Comparison of ENCODE assay signal across 29 cellular contexts in genomic region chr1:211522804-211523203, GRCh38. TPM values are rescaled to one million over a fixed set of nuclear protein-coding genes. Genes with fewer than 3 reads are reported as not detected.
"Had no signal": no experiment of that assay in that cellular context is flagged by ENCODE, and none has a peak within 500 bp of the region (broad histone marks: within the 10 kb centered on the region; RNA-seq: fewer than 3 reads in every experiment).

No MANE protein-coding gene starts in this region.

- H3K36me3 ChIP-seq: colonic mucosa, gastroesophageal sphincter, heart left ventricle, neural progenitor cell, right atrium auricular region, sigmoid colon, stomach, tibial artery had no signal

- H2AFZ ChIP-seq: hepatocyte, neural progenitor cell, parathyroid adenoma had no signal

- FAIRE-seq: kidney, urothelium cell line had no signal

- H3K9ac ChIP-seq: neural progenitor cell, parathyroid adenoma had no signal

- H3K4me1 ChIP-seq: colonic mucosa, gastroesophageal sphincter, neural progenitor cell, parathyroid adenoma, right atrium auricular region, sigmoid colon, stomach had no signal

- H3K4me2 ChIP-seq: hepatocyte, neural progenitor cell had no signal

- H3K9me3 ChIP-seq: colonic mucosa, gastroesophageal sphincter, heart left ventricle, right atrium auricular region, sigmoid colon, stomach, tibial artery had no signal

- H3K79me2 ChIP-seq: hepatocyte, parathyroid adenoma had no signal

- H3K4me3 ChIP-seq: colonic mucosa, gastroesophageal sphincter, heart left ventricle, hepatocyte, neural progenitor cell, right atrium auricular region, sigmoid colon, stomach, tibial artery had no signal

- DNase-seq: colonic mucosa; effector CD8-positive, alpha-beta T cell; endodermal cell; foreskin fibroblast; heart left ventricle; kidney; mesenchymal stem cell; midbrain; naive thymus-derived CD4-positive, alpha-beta T cell; sigmoid colon; stimulated activated CD4-positive, alpha-beta T cell treated with anti-CD3 and anti-CD28 coated beads, Interleukin-2, amount 100 ng/mL, for 24 hours; stimulated activated CD4-positive, alpha-beta T cell treated with anti-CD3 and anti-CD28 coated beads, Interleukin-4, amount 100 ng/mL, for 24 hours; stimulated activated naive CD4-positive, alpha-beta T cell treated with Interleukin-2 at 50 U/mL for 16 hours; stomach; tibial artery had no signal

- H3K27ac ChIP-seq: colonic mucosa, epithelial cell of prostate, gastroesophageal sphincter, heart left ventricle, hepatocyte, neural progenitor cell, parathyroid adenoma, right atrium auricular region, sigmoid colon, stomach, tibial artery had no signal

- H3K27me3 ChIP-seq: colonic mucosa, gastroesophageal sphincter, heart left ventricle, hepatocyte, neural progenitor cell, right atrium auricular region, sigmoid colon, stomach, tibial artery had no signal

- ATAC-seq: esophagus mucosa; gastroesophageal sphincter; heart left ventricle; left lobe of liver; naive thymus-derived CD4-positive, alpha-beta T cell; stimulated activated effector memory CD8-positive, alpha-beta T cell treated with anti-CD3 and anti-CD28 coated beads, Interleukin-12 subunit alpha, Interleukin-12 subunit beta, amount 100 ng/mL, for 72 hours had no signal

RNA-seq across cellular contexts. Expression of gene RD3, which starts 30.8 kb away (rescaled TPM):
- total RNA-seq: esophagus mucosa; heart left ventricle; hepatocyte; left lobe of liver; lung microvascular endothelial cell; naive thymus-derived CD4-positive, alpha-beta T cell; osteoblast; progenitor cell of endocrine pancreas; right atrium auricular region; temporal lobe had no signal
- polyA plus RNA-seq: hepatocyte; naive thymus-derived CD4-positive, alpha-beta T cell had no signal
